11 cellular contexts compared by ENCODE assay signal in genomic region chr5:528625-529511, GRCh38. TPM values are rescaled to one million over a fixed set of nuclear protein-coding genes. Genes with fewer than 3 reads are reported as not detected.
A peak's percentile ranks its signal among the peaks of the same experiment; 100 is the strongest.
DNase-seq lines count a peak whose midpoint lies in the region; ATAC-seq, FAIRE-seq and TF ChIP-seq lines count a peak whose summit lies in the region.
"Had no signal": no experiment of that assay in that cellular context is flagged by ENCODE, and none has a peak within 500 bp of the region (broad histone marks: within the 10 kb centered on the region; RNA-seq: fewer than 3 reads in every experiment).

No MANE protein-coding gene starts in this region.

- H3K4me3 ChIP-seq in MM.1S (ENCODE audit: low read length) (no peak overlapping the region), GM12878 (no peak overlapping the region)
- H3K4me3 ChIP-seq: pancreas had no signal

- H3K36me3 ChIP-seq in MM.1S (replicated peaks; ENCODE audit: insufficient read depth, low read length) (no peaks in the 10 kb centered on the region), GM12878 (ENCODE audit: control insufficient read depth in 2 of 2, insufficient read depth in 2 of 2, low read length in 1 of 2) (no peaks in the 10 kb centered on the region)
- H3K36me3 ChIP-seq: pancreas had no signal

- H3K27me3 ChIP-seq in MM.1S (replicated peaks; ENCODE audit: insufficient read depth, low read length): peaks cover 13% of the 10 kb centered on the region; the same call in 1 of the 2 replicates
- peaks cover 9 to 22% of the 10 kb centered on the region in 2 experiments for H3K27me3 ChIP-seq in GM12878 (replicated peaks in 1 of 2; ENCODE audit: control insufficient read depth in 2 of 2, insufficient read depth in 2 of 2, low read length in 1 of 2)

- H3K9ac ChIP-seq in MM.1S (ENCODE audit: low read length) (no peak overlapping the region), GM12878 (ENCODE audit: control insufficient read depth, insufficient read depth, low read length) (no peak overlapping the region)

- CTCF ChIA-PET in activated CD8-positive, alpha-beta memory T cell treated with anti-CD3 and anti-CD28 coated beads, Interleukin-2, amount 10 ng/mL, durations not matched to agents 7 days and 5 days (lab: Charles Lee): interaction anchor here (1.0 to 3.3 kb wide), 3 partner anchors 10 to 212 kb away, joined by 4 to 12 read pairs (median 9); no protein-coding TSS in a partner anchor
- CTCF ChIA-PET in GM12878 (lab: Yijun Ruan, JAX): interaction anchor here (0.9 to 1.1 kb wide), 3 partner anchors 10 to 212 kb away, joined by 3 to 5 read pairs (median 3); no protein-coding TSS in a partner anchor

- peaks cover 33% of the 10 kb centered on the region for H3K4me1 ChIP-seq in MM.1S (ENCODE audit: low read length)
- H3K4me1 ChIP-seq in GM12878 (ENCODE audit: control insufficient read depth, insufficient read depth, low read length): peaks cover 23% of the 10 kb centered on the region
- H3K4me1 ChIP-seq: pancreas had no signal

- no TSS peak for BruUV-seq in GM12878 (replicated peaks; lab: Mats Ljungman, UMichigan)

- no peak overlapping the region for H3K27ac Mint-ChIP-seq in activated CD8-positive, alpha-beta memory T cell treated with anti-CD3 and anti-CD28 coated beads, Interleukin-2, amount 10 ng/mL, durations not matched to agents 7 days and 5 days
- H3K27ac Mint-ChIP-seq in stimulated activated naive CD8-positive, alpha-beta T cell treated with anti-CD3 and anti-CD28 coated beads, Interleukin-15, amount 100 ng/mL, for 72 hours: no peak overlapping the region

- peaks cover 27% of the 10 kb centered on the region for H3K4me1 Mint-ChIP-seq in activated CD8-positive, alpha-beta memory T cell treated with anti-CD3 and anti-CD28 coated beads, Interleukin-2, amount 10 ng/mL, durations not matched to agents 7 days and 5 days
- H3K4me1 Mint-ChIP-seq in stimulated activated naive CD8-positive, alpha-beta T cell treated with anti-CD3 and anti-CD28 coated beads, Interleukin-15, amount 100 ng/mL, for 72 hours: peaks cover 57% of the 10 kb centered on the region

- no peak overlapping the region for H3K4me3 Mint-ChIP-seq in activated CD8-positive, alpha-beta memory T cell treated with anti-CD3 and anti-CD28 coated beads, Interleukin-2, amount 10 ng/mL, durations not matched to agents 7 days and 5 days
- peak overlapping the region; percentile 54 to 63 for H3K4me3 Mint-ChIP-seq in stimulated activated naive CD8-positive, alpha-beta T cell treated with anti-CD3 and anti-CD28 coated beads, Interleukin-15, amount 100 ng/mL, for 72 hours

- H3K4me2 ChIP-seq in MM.1S (ENCODE audit: low read depth, low read length): peak overlapping the region; percentile 25; the same call in 1 of the 2 replicates
- 0 out of 2 replicates have a peak overlapping the region, but pooled peaks have one; percentile 7 for H3K4me2 ChIP-seq in GM12878 (ENCODE audit: control insufficient read depth, insufficient read depth)

- H3K79me2 ChIP-seq in MM.1S (ENCODE audit: low read length): no peaks in the 10 kb centered on the region
- H3K79me2 ChIP-seq in GM12878 (ENCODE audit: control insufficient read depth, insufficient read depth, low read length): no peaks in the 10 kb centered on the region

- H3F3A ChIP-seq in MM.1S (ENCODE audit: insufficient read depth, low read length): peaks cover 6% of the 10 kb centered on the region; the same call in 1 of the 2 replicates

- WGBS in GM12878 (ENCODE audit: insufficient coverage, insufficient replicate concordance, low lambda C conversion rate, missing lambda C conversion rate): 3% methylated on average over 30 of the region's 57 CpGs

- TF ChIP-seq RAD21 in GM12878 (IDR thresholded peaks at IDR 0.05; ENCODE audit: insufficient read depth, low read depth, low read length): no peak

- in situ Hi-C loops in GM12878 (cut with MboI): no loop called here

- no peak for FAIRE-seq in GM12878 (lab: Jason Lieb, UNC)
- FAIRE-seq: pancreas had no signal

- POLR2A ChIA-PET in GM12878 (lab: Charles Lee): no interaction called here

- no peak for TF ChIP-seq POLR2A in GM12878 (IDR thresholded peaks at IDR 0.05; ENCODE audit: low read depth, low read length)

- no peak for TF ChIP-seq EP300 in GM12878 (IDR thresholded peaks at IDR 0.05; ENCODE audit: borderline replicate concordance in 1 of 2, control insufficient read depth in 1 of 2, low read depth in 2 of 2, low read length in 2 of 2)

- H4K20me1 ChIP-seq in MM.1S (ENCODE audit: insufficient read depth, low read length) (no peaks in the 10 kb centered on the region), GM12878 (ENCODE audit: control insufficient read depth, insufficient read depth) (no peaks in the 10 kb centered on the region)

- SMC1A ChIA-PET in GM12878 (lab: Charles Lee; ENCODE audit: uncharacterized antibody, unreplicated experiment): interaction anchor here (0.9 kb wide), 1 partner anchor 212 kb away, joined by 3 read pairs; no protein-coding TSS in a partner anchor

- RAD21 ChIA-PET in GM12878 (lab: Charles Lee; ENCODE audit: unreplicated experiment): interaction anchor here (1.0 to 1.8 kb wide), 2 partner anchors 15 to 58 kb away, joined by 3 to 4 read pairs; no protein-coding TSS in a partner anchor

- H3K27ac ChIP-seq in MM.1S (ENCODE audit: low read length) (no peak overlapping the region), GM12878 (ENCODE audit: control insufficient read depth, insufficient read depth) (no peak overlapping the region)
- H3K27ac ChIP-seq: pancreas had no signal

- intact Hi-C loops in GM12878 (cut with micrococcal nuclease; ENCODE audit: unreplicated experiment): no loop called here

- TF ChIP-seq CTCF in MM.1S (IDR thresholded peaks at IDR 0.05; ENCODE audit: low read length) (no peak), GM12878 (IDR thresholded peaks at IDR 0.05 in 2 of 3, conservative IDR thresholded peaks at IDR 0.05 in 1 of 3; ENCODE audit: control insufficient read depth in 2 of 3, extremely low read depth in 1 of 3, insufficient read depth in 1 of 3, low read depth in 3 of 3, low read length in 3 of 3) (no peak), GM10266 (IDR thresholded peaks at IDR 0.05; ENCODE audit: control insufficient read depth, insufficient read depth, low read depth, missing control alignments) (no peak)

- peak; percentile 20 for ATAC-seq in activated CD8-positive, alpha-beta memory T cell treated with anti-CD3 and anti-CD28 coated beads, Interleukin-2, amount 10 ng/mL, durations not matched to agents 7 days and 5 days
- ATAC-seq in GM12878 (peak; percentile 45), HG02763 (IDR thresholded peaks at IDR 0.05; ENCODE audit: unreplicated experiment) (no peak)
- ATAC-seq in stimulated activated naive CD8-positive, alpha-beta T cell treated with anti-CD3 and anti-CD28 coated beads, Interleukin-15, amount 100 ng/mL, for 72 hours: no peak

- no peaks in the 10 kb centered on the region for H3K9me3 Mint-ChIP-seq in activated CD8-positive, alpha-beta memory T cell treated with anti-CD3 and anti-CD28 coated beads, Interleukin-2, amount 10 ng/mL, durations not matched to agents 7 days and 5 days (ENCODE audit: low read depth)
- no peaks in the 10 kb centered on the region for H3K9me3 Mint-ChIP-seq in stimulated activated naive CD8-positive, alpha-beta T cell treated with anti-CD3 and anti-CD28 coated beads, Interleukin-15, amount 100 ng/mL, for 72 hours

- no peaks in the 10 kb centered on the region for H3K9me2 ChIP-seq in MM.1S (replicated peaks; ENCODE audit: insufficient read depth, low read length)

- no peaks in the 10 kb centered on the region for H3K36me3 Mint-ChIP-seq in activated CD8-positive, alpha-beta memory T cell treated with anti-CD3 and anti-CD28 coated beads, Interleukin-2, amount 10 ng/mL, durations not matched to agents 7 days and 5 days

- H2AFZ ChIP-seq in MM.1S (ENCODE audit: low read length) (no peak overlapping the region), GM12878 (ENCODE audit: control insufficient read depth, low read depth, low read length) (no peak overlapping the region)

- DNase-seq in activated CD8-positive, alpha-beta memory T cell treated with anti-CD3 and anti-CD28 coated beads, Interleukin-2, amount 10 ng/mL, durations not matched to agents 7 days and 5 days: no peak
- DNase-seq in activated CD8-positive, alpha-beta memory T cell treated with anti-CD3 and anti-CD28 coated beads for 24 hours: no peak
- DNase-seq in MM.1S: peak; percentile 6
- DNase-seq in GM12878 (ENCODE audit: low read depth, low spot score): no peak
- DNase-seq in stimulated activated naive CD8-positive, alpha-beta T cell treated with anti-CD3 and anti-CD28 coated beads, Interleukin-15, amount 100 ng/mL, for 72 hours: no peak
- no peak for DNase-seq in occipital lobe (lab: John Stamatoyannopoulos, UW)
- no peak for DNase-seq in GM10266 (ENCODE audit: extremely low spot score)
- DNase-seq: caudate nucleus, NCI-H446 had no signal

- H3K9me3 ChIP-seq in MM.1S (replicated peaks; ENCODE audit: insufficient read depth, low read length) (no peaks in the 10 kb centered on the region), GM12878 (replicated peaks; ENCODE audit: control insufficient read depth, insufficient read depth, low read length) (no peaks in the 10 kb centered on the region)
- H3K9me3 ChIP-seq: pancreas had no signal

- H3K27me3 Mint-ChIP-seq in activated CD8-positive, alpha-beta memory T cell treated with anti-CD3 and anti-CD28 coated beads, Interleukin-2, amount 10 ng/mL, durations not matched to agents 7 days and 5 days: peaks cover 62% of the 10 kb centered on the region
- peaks cover 75% of the 10 kb centered on the region for H3K27me3 Mint-ChIP-seq in stimulated activated naive CD8-positive, alpha-beta T cell treated with anti-CD3 and anti-CD28 coated beads, Interleukin-15, amount 100 ng/mL, for 72 hours

TF ChIP-seq in GM12878, 131 proteins besides CTCF, POLR2A, EP300 and RAD21 (continues in another document):
- TF ChIP-seq SREBF2 (IDR thresholded peaks at IDR 0.05; ENCODE audit: low read length): no peak

RNA-seq across cellular contexts. Expression of gene SLC9A3, which starts 4.6 kb away (rescaled TPM):
- 1 to 10 TPM; 1.3 to 1.7 TPM for total RNA-seq in activated CD8-positive, alpha-beta memory T cell treated with anti-CD3 and anti-CD28 coated beads, Interleukin-2, amount 10 ng/mL, durations not matched to agents 7 days and 5 days
- total RNA-seq in GM12878 (2013; cell fraction: nucleolus; rRNA removed): 4.6 TPM in 2 replicates
- total RNA-seq in GM12878 (2014; rRNA removed) (2.8 and 3.2 TPM in 2 replicates), GM12878 (2014; rRNA removed; fragmentation: Illumina TruSeq; extraction: Trizol) (0.89 and 1.1 TPM in 2 replicates), GM12878 (2021) (2.3 and 2.5 TPM in 2 replicates), occipital lobe (1.4 TPM)
- polyA plus RNA-seq in GM12878 (2011; ENCODE audit: low read depth): 1.1 TPM
- polyA plus RNA-seq in GM12878 (2011; rRNA removed) (1.1 and 1.6 TPM in 2 replicates), GM12878 (2014; fragmentation: Illumina TruSeq; extraction: Trizol) (1.5 and 1.7 TPM in 2 replicates), GM12878 (2014; fragmentation: Nextera tagmentation; extraction: Ambion mirVana) (under 1 TPM in 1 of 2 experiments, not detected in 1; 0.04 TPM), GM12878 (2014; rRNA removed) (4.7 and 5.2 TPM in 2 replicates), GM12878 (2016; fragmentation: Nextera tagmentation; extraction: Ambion mirVana) (1 to 10 TPM; 2.9 to 3.1 TPM)
- 1.6 and 2.1 TPM in 2 replicates for polyA plus RNA-seq in GM12878 (2011; cell fraction: cytosol; rRNA removed)
- 4.8 and 5.6 TPM in 2 replicates for polyA plus RNA-seq in GM12878 (2011; cell fraction: nucleus; rRNA removed)
- 1.6 and 1.9 TPM in 2 replicates for polyA plus RNA-seq in GM12878 (2012)
- polyA minus RNA-seq in GM12878 (2011; rRNA and poly(A)+ RNA removed): 0.44 and 0.82 TPM in 2 replicates
- 0.62 TPM in 1 of 2 replicates, not detected in the other for polyA minus RNA-seq in GM12878 (2011; cell fraction: cytosol; rRNA and poly(A)+ RNA removed)
- 1.8 and 2.9 TPM in 2 replicates for polyA minus RNA-seq in GM12878 (2011; cell fraction: nucleus; rRNA and poly(A)+ RNA removed)

Comparison
In these comparisons a context has a peak if more than half of its experiments do, and no peak if none do; other contexts are left out.
1. ATAC-seq: peak in activated CD8-positive, alpha-beta memory T cell treated with anti-CD3 and anti-CD28 coated beads, Interleukin-2, amount 10 ng/mL, durations not matched to agents 7 days and 5 days (single experiment) and GM12878 (single experiment); none in stimulated activated naive CD8-positive, alpha-beta T cell treated with anti-CD3 and anti-CD28 coated beads, Interleukin-15, amount 100 ng/mL, for 72 hours (single experiment) and HG02763 (single experiment).